In the genomic region with DNA sequence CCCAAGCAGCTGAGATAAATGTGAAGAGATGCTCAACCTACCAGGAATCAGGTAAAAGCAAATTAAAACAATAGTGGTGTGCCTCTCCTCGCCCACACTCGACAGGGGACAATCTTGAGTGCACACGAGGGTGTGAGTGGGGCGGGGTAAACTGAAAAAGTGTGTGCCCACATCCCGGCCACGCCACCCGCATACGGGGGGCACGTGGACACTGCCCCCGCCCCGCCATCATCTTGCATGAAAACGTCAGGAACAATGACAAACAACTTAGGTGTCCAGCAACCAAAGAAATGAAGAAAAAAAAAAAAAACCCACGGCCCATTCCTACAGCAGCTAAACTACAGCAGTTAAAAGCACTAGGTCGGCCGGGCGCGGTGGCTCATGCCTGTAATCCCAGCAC, we compare ENCODE assay signal across 17 cellular contexts. TPM values are rescaled to one million over a fixed set of nuclear protein-coding genes. Genes with fewer than 3 reads are reported as not detected.
DNase-seq lines count a peak whose midpoint lies in the region; ATAC-seq, FAIRE-seq and TF ChIP-seq lines count a peak whose summit lies in the region.
"Had no signal": no experiment of that assay in that cellular context is flagged by ENCODE, and none has a peak within 500 bp of the region (broad histone marks: within the 10 kb centered on the region; RNA-seq: fewer than 3 reads in every experiment).

No MANE protein-coding gene starts in this region.

- WGBS in prostate gland: 85% methylated on average over 17 of the region's 17 CpGs

- no peak for ATAC-seq in foreskin keratinocyte
- no peak for ATAC-seq in GM18868 (IDR thresholded peaks at IDR 0.05; ENCODE audit: unreplicated experiment)
- ATAC-seq: GM12878 had no signal

- H3K27ac ChIP-seq in kidney (ENCODE audit: low read depth in 2 of 2, low read length in 2 of 2) (peak overlapping the region; percentile 14 to 57), prostate gland (peak overlapping the region; percentile 76 to 77), foreskin keratinocyte (no peak overlapping the region)
- H3K27ac ChIP-seq: HL-60 had no signal

- H3K9me3 Mint-ChIP-seq in HFFc6: no peaks in the 10 kb centered on the region
- H3K9me3 Mint-ChIP-seq: CD4-positive, alpha-beta T cell; H9 had no signal

- H3K27me3 ChIP-seq in prostate gland (replicated peaks; ENCODE audit: insufficient read depth) (no peaks in the 10 kb centered on the region), foreskin keratinocyte (no peaks in the 10 kb centered on the region)

- peaks cover 2% of the 10 kb centered on the region; the same call in 1 of the 2 replicates for H3K27me3 Mint-ChIP-seq in HFFc6 (ENCODE audit: insufficient read depth)
- H3K27me3 Mint-ChIP-seq: B cell; CD4-positive, alpha-beta T cell had no signal

- in situ Hi-C loops in Caki2 (cut with HindIII; ENCODE audit: low pct_unique_long_range_greater_than_20kb, low sequenced_read_pairs): no loop called here

- no peaks in the 10 kb centered on the region; the same call in 1 of the 2 replicates for H3K36me3 Mint-ChIP-seq in HFFc6 (ENCODE audit: low read depth)

- no peak overlapping the region for H3K9ac ChIP-seq in kidney (ENCODE audit: low read length in 2 of 2)

- DNase-seq in Caki2 (ENCODE audit: low read depth) (peak; percentile 66), HFFc6 (no peak), kidney (no peak), prostate gland (ENCODE audit: low spot score) (no peak), inferior parietal cortex (ENCODE audit: extremely low spot score) (no peak), foreskin keratinocyte (no peak), NCI-H187 treated with DMSO at 0.1 percent for 48 hours (lab: John Stamatoyannopoulos, UW) (no peak)
- DNase-seq: C1 segment of cervical spinal cord; CD4-positive, alpha-beta T cell; DMS79; GOT3; H9 had no signal

- no peak for TF ChIP-seq POLR2A in prostate gland (IDR thresholded peaks at IDR 0.05)

- no peaks in the 10 kb centered on the region for H3K9me3 ChIP-seq in kidney (ENCODE audit: control insufficient read depth in 1 of 2, low read length in 2 of 2)
- no peaks in the 10 kb centered on the region for H3K9me3 ChIP-seq in prostate gland

- no peak overlapping the region for H3K4me3 Mint-ChIP-seq in HFFc6
- H3K4me3 Mint-ChIP-seq: B cell; CD4-positive, alpha-beta T cell; H9 had no signal

- no peak for TF ChIP-seq CTCF in HFFc6 (IDR thresholded peaks at IDR 0.05)
- TF ChIP-seq CTCF in kidney (IDR thresholded peaks at IDR 0.05; ENCODE audit: borderline replicate concordance, extremely low read depth, insufficient read depth): no peak
- TF ChIP-seq CTCF in prostate gland (IDR thresholded peaks at IDR 0.05): no peak
- no peak for TF ChIP-seq CTCF in foreskin keratinocyte (conservative IDR thresholded peaks at IDR 0.05)

- peaks cover 7 to 33% of the 10 kb centered on the region in 2 donors for H3K4me1 ChIP-seq in kidney (ENCODE audit: control insufficient read depth in 1 of 2, insufficient read depth in 1 of 2, low read depth in 1 of 2, low read length in 2 of 2)
- H3K4me1 ChIP-seq in prostate gland (replicated peaks): no peaks in the 10 kb centered on the region
- H3K4me1 ChIP-seq in foreskin keratinocyte: no peaks in the 10 kb centered on the region

- H3K27ac Mint-ChIP-seq in HFFc6: peak overlapping the region; percentile 58; the same call in 1 of the 2 replicates
- H3K27ac Mint-ChIP-seq: B cell; CD4-positive, alpha-beta T cell had no signal

- no peak for FAIRE-seq in kidney (lab: Jason Lieb, UNC)
- FAIRE-seq: A204.1, GM12878 had no signal

- intact Hi-C loops in kidney (cut with DNase I) (no loop called here), prostate gland (cut with DNase I) (no loop called here)

- no peak overlapping the region for H3K4me3 ChIP-seq in kidney (ENCODE audit: low read length in 2 of 2)
- H3K4me3 ChIP-seq in prostate gland: no peak overlapping the region
- H3K4me3 ChIP-seq: GM12878 had no signal

- H3K4me1 Mint-ChIP-seq in HFFc6 (ENCODE audit: low read depth): peaks cover 38% of the 10 kb centered on the region
- H3K4me1 Mint-ChIP-seq: B cell had no signal

- H3K36me3 ChIP-seq in kidney (ENCODE audit: control insufficient read depth in 1 of 2, insufficient read depth in 2 of 2, low read length in 2 of 2) (peaks cover 0 to 2% of the 10 kb centered on the region in 2 donors), prostate gland (no peaks in the 10 kb centered on the region)

RNA-seq across cellular contexts. Expression of a gene that starts 14.1 kb away (rescaled TPM):
- 18.9 and 25.6 TPM in 2 replicates for total RNA-seq in Caki2 (2014; rRNA removed; shearing (Covaris generic); ENCODE audit: low replicate concordance)
- total RNA-seq in HFFc6 (2021; fragmentation: NEBNext Ultra II Directional; extraction: Animal tissue kit (Norgen Biotek cat#: 25700)): 10 to 100 TPM; 33.0 to 49.2 (median 44.0) TPM
- 36.8 TPM for total RNA-seq in kidney
- polyA plus RNA-seq in kidney (ENCODE audit: insufficient read depth, low read depth, low replicate concordance): 52.1 TPM
- total RNA-seq in prostate gland: 100 to 1,000 TPM in 1 of 2 donors, 10 to 100 TPM in 1; 67.0 to 145 TPM
- 48.2 and 52.4 TPM in 2 replicates for total RNA-seq in foreskin keratinocyte
- polyA plus RNA-seq in foreskin keratinocyte: 52.5 and 52.7 TPM in 2 replicates
